Comparison of ENCODE assay signal across 23 cellular contexts in genomic region chr5:33011803-33012202, GRCh38.
"Had no signal": no experiment of that assay in that cellular context is flagged by ENCODE, and none has a peak within 500 bp of the region (broad histone marks: within the 10 kb centered on the region; RNA-seq: fewer than 3 reads in every experiment).

No MANE protein-coding gene starts in this region.

- H3K27ac ChIP-seq: colonic mucosa, esophagus squamous epithelium, lower lobe of right lung, pancreas, suprapubic skin, transverse colon, upper lobe of right lung had no signal

- H3K4me3 Mint-ChIP-seq: dendritic cell treated with granulocyte-macrophage colony-stimulating factor and Interleukin-4, amounts not matched to agents 40 ng/mL and 50 ng/mL, for 4 days; endodermal cell; natural killer cell; stimulated activated naive CD8-positive, alpha-beta T cell treated with anti-CD3 and anti-CD28 coated beads, Interleukin-15, amount 100 ng/mL, for 72 hours had no signal

- H3K27me3 ChIP-seq: colonic mucosa, esophagus squamous epithelium, pancreas, suprapubic skin, transverse colon, upper lobe of right lung, uterus had no signal

- H3K4me1 ChIP-seq: colonic mucosa, esophagus squamous epithelium, lower lobe of right lung, pancreas, suprapubic skin, upper lobe of right lung, uterus had no signal

- DNase-seq: colonic mucosa; effector CD8-positive, alpha-beta T cell; endodermal cell; erythroblast; esophagus squamous epithelium; foreskin melanocyte; hypothalamus; left ventricle myocardium superior; lower lobe of right lung; natural killer cell; pancreas; stimulated activated CD4-positive, alpha-beta T cell treated with anti-CD3 and anti-CD28 coated beads, Interleukin-12 subunit alpha, Interleukin-12 subunit beta, amount 100 ng/mL, for 4 hours; stimulated activated CD4-positive, alpha-beta T cell treated with anti-CD3 and anti-CD28 coated beads, Interleukin-1b, Interleukin-23, amount 100 ng/mL, for 48 hours; stimulated activated CD4-positive, alpha-beta T cell treated with anti-CD3 and anti-CD28 coated beads, Interleukin-4, amount 100 ng/mL, for 1 hour; stimulated activated CD8-positive, alpha-beta memory T cell treated with anti-CD3 and anti-CD28 coated beads, Interleukin-4, amount 100 ng/mL, for 48 hours; stimulated activated naive CD4-positive, alpha-beta T cell; stimulated activated naive CD8-positive, alpha-beta T cell treated with anti-CD3 and anti-CD28 coated beads, Interleukin-15, amount 100 ng/mL, for 72 hours; transverse colon; upper lobe of right lung; uterus had no signal

- H3K4me1 Mint-ChIP-seq: natural killer cell; stimulated activated naive CD8-positive, alpha-beta T cell treated with anti-CD3 and anti-CD28 coated beads, Interleukin-15, amount 100 ng/mL, for 72 hours had no signal

- H3K9me3 ChIP-seq: colonic mucosa, pancreas, suprapubic skin, upper lobe of right lung, uterus had no signal

- H3K27me3 Mint-ChIP-seq: dendritic cell treated with granulocyte-macrophage colony-stimulating factor and Interleukin-4, amounts not matched to agents 40 ng/mL and 50 ng/mL, for 4 days; stimulated activated naive CD8-positive, alpha-beta T cell treated with anti-CD3 and anti-CD28 coated beads, Interleukin-15, amount 100 ng/mL, for 72 hours had no signal

- H3K36me3 ChIP-seq: colonic mucosa, esophagus squamous epithelium, lower lobe of right lung, pancreas, suprapubic skin, transverse colon, upper lobe of right lung, uterus had no signal

- H3K27ac Mint-ChIP-seq: dendritic cell treated with granulocyte-macrophage colony-stimulating factor and Interleukin-4, amounts not matched to agents 40 ng/mL and 50 ng/mL, for 4 days; endodermal cell; natural killer cell; stimulated activated naive CD8-positive, alpha-beta T cell treated with anti-CD3 and anti-CD28 coated beads, Interleukin-15, amount 100 ng/mL, for 72 hours had no signal

- H3K4me3 ChIP-seq: colonic mucosa, esophagus squamous epithelium, lower lobe of right lung, pancreas, smooth muscle cell, suprapubic skin, transverse colon, upper lobe of right lung, uterus had no signal

- H3K4me2 ChIP-seq: smooth muscle cell had no signal
